Comparison of ENCODE assay signal across 19 cellular contexts in the genomic region with DNA sequence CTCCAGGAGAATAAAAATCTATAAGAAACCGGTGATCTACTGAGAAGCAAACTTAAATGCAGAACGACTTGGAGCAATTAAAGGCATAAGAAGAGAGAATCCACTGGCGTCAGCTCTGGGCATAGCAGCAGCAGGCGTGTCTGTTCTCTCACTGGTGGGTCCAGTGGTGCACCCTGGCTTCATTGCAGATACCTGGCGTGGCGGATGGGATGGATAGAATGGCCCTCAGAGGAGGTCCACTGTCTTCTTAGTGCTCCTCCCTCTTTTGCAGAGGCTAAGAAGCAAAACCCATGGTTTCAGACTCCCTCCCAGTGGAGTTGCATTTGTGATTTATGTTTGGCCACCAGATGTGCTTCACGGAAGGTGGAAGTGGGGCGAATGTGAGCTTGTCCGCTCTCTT.
DNase-seq lines count a peak whose midpoint lies in the region; ATAC-seq and TF ChIP-seq lines count a peak whose summit lies in the region.
"Had no signal": no experiment of that assay in that cellular context is flagged by ENCODE, and none has a peak within 500 bp of the region (broad histone marks: within the 10 kb centered on the region; RNA-seq: fewer than 3 reads in every experiment).

No MANE protein-coding gene starts in this region.

- H3K4me3 Mint-ChIP-seq in nephron progenitor cell, result no peak overlapping the region
- H3K4me3 Mint-ChIP-seq: CD4-positive, CD25-positive, alpha-beta regulatory T cell; CD8-positive, alpha-beta T cell; HFFc6 had no signal

- ATAC-seq in HG03097 (IDR thresholded peaks at IDR 0.05; ENCODE audit: low FRiP score, unreplicated experiment) (no peak), HG02623 (IDR thresholded peaks at IDR 0.05; ENCODE audit: unreplicated experiment) (no peak)
- ATAC-seq: CD8-positive, alpha-beta T cell had no signal

- H3K4me1 Mint-ChIP-seq in nephron progenitor cell, result peaks cover 50% of the 10 kb centered on the region

- H3K27me3 Mint-ChIP-seq in nephron progenitor cell (ENCODE audit: low read depth, poor library complexity), result peaks cover 35% of the 10 kb centered on the region

- TF ChIP-seq CTCF in coronary artery (IDR thresholded peaks at IDR 0.05) (no peak), nephron progenitor cell (IDR thresholded peaks at IDR 0.05) (no peak)

- no peak overlapping the region for H3K27ac ChIP-seq in coronary artery
- H3K27ac ChIP-seq: 22Rv1, BLaER1, C4-2B had no signal

- no peaks in the 10 kb centered on the region for H3K36me3 Mint-ChIP-seq in nephron progenitor cell (ENCODE audit: low read depth)
- H3K36me3 Mint-ChIP-seq: CD8-positive, alpha-beta T cell had no signal

- peaks cover 21% of the 10 kb centered on the region for H3K9me3 Mint-ChIP-seq in nephron progenitor cell
- H3K9me3 Mint-ChIP-seq: CD8-positive, alpha-beta T cell; HFFc6 had no signal

- H3K4me3 ChIP-seq in coronary artery, result no peak overlapping the region
- H3K4me3 ChIP-seq: BLaER1, HAP-1 had no signal

- DNase-seq in NOMO-1 treated with DMSO at 0.1 percent for 48 hours (lab: John Stamatoyannopoulos, UW; ENCODE audit: unreplicated experiment) (peak; percentile 0), NOMO-1 (lab: John Stamatoyannopoulos, UW; ENCODE audit: unreplicated experiment in 2 of 2) (no peak), coronary artery (ENCODE audit: low spot score) (peak; percentile 31), nephron progenitor cell (peak; percentile 23), T-helper 2 cell (no peak)
- DNase-seq: ACHN; AML-193; CD4-positive, CD25-positive, alpha-beta regulatory T cell; CD8-positive, alpha-beta T cell; DMS153; DND-41; GOT3; HFFc6 had no signal

- H3K27ac Mint-ChIP-seq in nephron progenitor cell, result peak overlapping the region; percentile 26
- H3K27ac Mint-ChIP-seq: CD4-positive, CD25-positive, alpha-beta regulatory T cell; CD8-positive, alpha-beta T cell; HFFc6 had no signal

Comparison
In these comparisons a context has a peak if more than half of its experiments do, and no peak if none do; other contexts are left out.
1. DNase-seq: peak in NOMO-1 treated with DMSO at 0.1 percent for 48 hours (single experiment), coronary artery (single experiment) and nephron progenitor cell (single experiment); none in NOMO-1 (0 of 2) and T-helper 2 cell (0 of 5).